In the genomic region with DNA sequence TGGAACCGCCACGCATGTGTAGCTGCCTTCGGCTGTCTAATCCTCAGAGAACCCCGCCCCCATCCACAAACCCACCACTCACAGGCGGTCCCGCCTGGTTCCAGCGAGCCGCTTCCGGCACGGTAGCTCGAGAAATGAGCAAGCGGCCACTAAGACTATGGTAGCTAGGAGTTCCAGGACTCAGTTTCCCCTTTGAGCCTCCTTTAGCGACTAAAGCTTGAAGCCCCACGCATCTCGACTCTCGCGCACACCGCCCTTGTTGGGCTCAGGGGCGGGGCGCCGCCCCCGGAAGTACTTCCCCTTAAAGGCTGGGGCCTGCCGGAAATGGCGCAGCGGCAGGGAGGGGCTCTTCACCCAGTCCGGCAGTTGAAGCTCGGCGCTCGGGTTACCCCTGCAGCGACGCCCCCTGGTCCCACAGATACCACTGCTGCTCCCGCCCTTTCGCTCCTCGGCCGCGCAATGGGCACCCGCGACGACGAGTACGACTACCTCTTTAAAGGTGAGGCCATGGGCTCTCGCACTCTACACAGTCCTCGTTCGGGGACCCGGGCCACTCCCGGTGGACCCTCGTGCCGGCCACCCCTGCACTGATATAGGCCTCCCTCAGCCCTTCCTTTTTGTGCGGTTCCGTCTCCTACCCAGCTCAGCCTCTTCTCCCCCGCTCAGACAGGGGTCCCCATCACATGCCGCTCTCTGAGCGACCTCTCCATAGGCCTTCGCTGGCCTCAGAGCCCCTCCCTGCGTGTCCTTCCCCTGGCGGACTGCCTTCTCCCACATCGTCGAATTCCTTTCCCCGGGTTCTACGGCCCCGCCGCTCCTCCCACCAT, we compare ENCODE assay signal across 1 cellular context.
A peak's percentile ranks its signal among the peaks of the same experiment; 100 is the strongest.
TF ChIP-seq lines count a peak whose summit lies in the region.

A gene (plus strand): TSS at position 365 of the 827 bp plus-strand sequence. CDS start 95 bp downstream, at position 460.

TF ChIP-seq in HEK293, 187 proteins besides CTCF, POLR2A, EP300 and RAD21 (continued from another document):
- TF ChIP-seq, protein P1, sequence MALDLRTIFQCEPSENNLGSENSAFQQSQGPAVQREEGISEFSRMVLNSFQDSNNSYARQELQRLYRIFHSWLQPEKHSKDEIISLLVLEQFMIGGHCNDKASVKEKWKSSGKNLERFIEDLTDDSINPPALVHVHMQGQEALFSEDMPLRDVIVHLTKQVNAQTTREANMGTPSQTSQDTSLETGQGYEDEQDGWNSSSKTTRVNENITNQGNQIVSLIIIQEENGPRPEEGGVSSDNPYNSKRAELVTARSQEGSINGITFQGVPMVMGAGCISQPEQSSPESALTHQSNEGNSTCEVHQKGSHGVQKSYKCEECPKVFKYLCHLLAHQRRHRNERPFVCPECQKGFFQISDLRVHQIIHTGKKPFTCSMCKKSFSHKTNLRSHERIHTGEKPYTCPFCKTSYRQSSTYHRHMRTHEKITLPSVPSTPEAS (tag by site-specific recombination; IDR thresholded peaks at IDR 0.05): peak; percentile 37; the same call in 1 of the 2 replicates
- TF ChIP-seq TRIM28 (IDR thresholded peaks at IDR 0.05; ENCODE audit: borderline replicate concordance, low read length) (peak; percentile 63; the same call in 1 of the 2 replicates), ZNF48 (tag by site-specific recombination; IDR thresholded peaks at IDR 0.05) (no peak), ZFHX2 (tag by site-specific recombination; conservative IDR thresholded peaks at IDR 0.05) (peak; percentile 93), GFI1B (tag by site-specific recombination; IDR thresholded peaks at IDR 0.05) (peak; percentile 42; the same call in 1 of the 2 replicates), ZBTB17 (tag by site-specific recombination; IDR thresholded peaks at IDR 0.05) (peak; percentile 99)
- TF ChIP-seq, protein P2, sequence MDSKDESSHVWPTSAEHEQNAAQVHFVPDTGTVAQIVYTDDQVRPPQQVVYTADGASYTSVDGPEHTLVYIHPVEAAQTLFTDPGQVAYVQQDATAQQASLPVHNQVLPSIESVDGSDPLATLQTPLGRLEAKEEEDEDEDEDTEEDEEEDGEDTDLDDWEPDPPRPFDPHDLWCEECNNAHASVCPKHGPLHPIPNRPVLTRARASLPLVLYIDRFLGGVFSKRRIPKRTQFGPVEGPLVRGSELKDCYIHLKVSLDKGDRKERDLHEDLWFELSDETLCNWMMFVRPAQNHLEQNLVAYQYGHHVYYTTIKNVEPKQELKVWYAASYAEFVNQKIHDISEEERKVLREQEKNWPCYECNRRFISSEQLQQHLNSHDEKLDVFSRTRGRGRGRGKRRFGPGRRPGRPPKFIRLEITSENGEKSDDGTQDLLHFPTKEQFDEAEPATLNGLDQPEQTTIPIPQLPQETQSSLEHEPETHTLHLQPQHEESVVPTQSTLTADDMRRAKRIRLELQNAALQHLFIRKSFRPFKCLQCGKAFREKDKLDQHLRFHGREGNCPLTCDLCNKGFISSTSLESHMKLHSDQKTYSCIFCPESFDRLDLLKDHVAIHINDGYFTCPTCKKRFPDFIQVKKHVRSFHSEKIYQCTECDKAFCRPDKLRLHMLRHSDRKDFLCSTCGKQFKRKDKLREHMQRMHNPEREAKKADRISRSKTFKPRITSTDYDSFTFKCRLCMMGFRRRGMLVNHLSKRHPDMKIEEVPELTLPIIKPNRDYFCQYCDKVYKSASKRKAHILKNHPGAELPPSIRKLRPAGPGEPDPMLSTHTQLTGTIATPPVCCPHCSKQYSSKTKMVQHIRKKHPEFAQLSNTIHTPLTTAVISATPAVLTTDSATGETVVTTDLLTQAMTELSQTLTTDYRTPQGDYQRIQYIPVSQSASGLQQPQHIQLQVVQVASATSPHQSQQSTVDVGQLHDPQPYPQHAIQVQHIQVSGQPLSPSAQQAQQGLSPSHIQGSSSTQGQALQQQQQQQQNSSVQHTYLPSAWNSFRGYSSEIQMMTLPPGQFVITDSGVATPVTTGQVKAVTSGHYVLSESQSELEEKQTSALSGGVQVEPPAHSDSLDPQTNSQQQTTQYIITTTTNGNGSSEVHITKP (tag by site-specific recombination; IDR thresholded peaks at IDR 0.05): peak; percentile 94
- TF ChIP-seq, protein P3, sequence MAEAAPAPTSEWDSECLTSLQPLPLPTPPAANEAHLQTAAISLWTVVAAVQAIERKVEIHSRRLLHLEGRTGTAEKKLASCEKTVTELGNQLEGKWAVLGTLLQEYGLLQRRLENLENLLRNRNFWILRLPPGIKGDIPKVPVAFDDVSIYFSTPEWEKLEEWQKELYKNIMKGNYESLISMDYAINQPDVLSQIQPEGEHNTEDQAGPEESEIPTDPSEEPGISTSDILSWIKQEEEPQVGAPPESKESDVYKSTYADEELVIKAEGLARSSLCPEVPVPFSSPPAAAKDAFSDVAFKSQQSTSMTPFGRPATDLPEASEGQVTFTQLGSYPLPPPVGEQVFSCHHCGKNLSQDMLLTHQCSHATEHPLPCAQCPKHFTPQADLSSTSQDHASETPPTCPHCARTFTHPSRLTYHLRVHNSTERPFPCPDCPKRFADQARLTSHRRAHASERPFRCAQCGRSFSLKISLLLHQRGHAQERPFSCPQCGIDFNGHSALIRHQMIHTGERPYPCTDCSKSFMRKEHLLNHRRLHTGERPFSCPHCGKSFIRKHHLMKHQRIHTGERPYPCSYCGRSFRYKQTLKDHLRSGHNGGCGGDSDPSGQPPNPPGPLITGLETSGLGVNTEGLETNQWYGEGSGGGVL (tag by site-specific recombination; IDR thresholded peaks at IDR 0.05): no peak
